8 cellular contexts compared by ENCODE assay signal in genomic region chr21:44939532-44940115, GRCh38. TPM values are rescaled to one million over a fixed set of nuclear protein-coding genes. Genes with fewer than 3 reads are reported as not detected.
DNase-seq lines count a peak whose midpoint lies in the region; ATAC-seq and TF ChIP-seq lines count a peak whose summit lies in the region.

TSS of gene SLX9 (plus strand) at chr21:44940029. CDS start at chr21:44940058, 29 bp downstream.

- H3K9me3 ChIP-seq in Loucy (ENCODE audit: insufficient read depth, low read depth, low read length) = no peaks in the 10 kb centered on the region
- H3K9me3 ChIP-seq in thoracic aorta = no peaks in the 10 kb centered on the region

- TF ChIP-seq CTCF in Loucy (conservative IDR thresholded peaks at IDR 0.05; ENCODE audit: low read length) (no peak), omental fat pad (IDR thresholded peaks at IDR 0.05) (no peak), thoracic aorta (IDR thresholded peaks at IDR 0.05) (no peak)

- peaks cover 34% of the 10 kb centered on the region for H3K4me1 ChIP-seq in Loucy (ENCODE audit: insufficient read depth, low read length, poor library complexity, severe bottlenecking)
- H3K4me1 ChIP-seq in thoracic aorta (ENCODE audit: control insufficient read depth in 1 of 2, low read depth in 2 of 2) = peaks cover 16 to 29% of the 10 kb centered on the region in 2 donors

- H3K36me3 ChIP-seq in Loucy (ENCODE audit: insufficient read depth, low read length) (peaks cover 6% of the 10 kb centered on the region; the same call in 1 of the 2 replicates), thoracic aorta (no peaks in the 10 kb centered on the region)

- H3F3A ChIP-seq in Loucy (ENCODE audit: low read depth) = no peaks in the 10 kb centered on the region

- no peaks in the 10 kb centered on the region for H3K27me3 ChIP-seq in Loucy (ENCODE audit: insufficient read depth, low read length, poor library complexity, severe bottlenecking)
- no peaks in the 10 kb centered on the region for H3K27me3 ChIP-seq in thoracic aorta (replicated peaks; ENCODE audit: insufficient read depth)

- H3K9me2 ChIP-seq in Loucy (replicated peaks; ENCODE audit: low read depth, low read length) = no peaks in the 10 kb centered on the region

- peak within 1 kb of the TSS; percentile 84 for H3K4me3 Mint-ChIP-seq in activated naive CD4-positive, alpha-beta T cell treated with anti-CD3 and anti-CD28 coated beads, Interleukin-2, amount 10 ng/mL, durations not matched to agents 7 days and 5 days

- H3K4me3 ChIP-seq in Loucy (ENCODE audit: low read length, poor library complexity, severe bottlenecking) (peak within 1 kb of the TSS; percentile 99), thoracic aorta (peak within 1 kb of the TSS; percentile 76)

- peaks cover 60% of the 10 kb centered on the region for H3K79me2 ChIP-seq in Loucy (ENCODE audit: insufficient read depth, low read length)

- H3K4me2 ChIP-seq in Loucy (ENCODE audit: low read depth, low read length, poor library complexity, severe bottlenecking) = peak within 1 kb of the TSS; percentile 97

- peak within 1 kb of the TSS; percentile 99 for H2AFZ ChIP-seq in Loucy (ENCODE audit: low read length)

- peaks cover 29% of the 10 kb centered on the region for H4K20me1 ChIP-seq in Loucy (ENCODE audit: insufficient read depth, low read length, poor library complexity, severe bottlenecking)

- CTCF ChIA-PET in activated naive CD4-positive, alpha-beta T cell treated with anti-CD3 and anti-CD28 coated beads, Interleukin-2, amount 10 ng/mL, durations not matched to agents 7 days and 5 days (lab: Charles Lee) = interaction anchor here (1.0 to 1.4 kb wide), 3 partner anchors 12 to 189 kb away, joined by 4 read pairs; no protein-coding TSS in a partner anchor

- H3K27ac ChIP-seq in thoracic aorta = no peak within 1 kb of the TSS

- no peaks in the 10 kb centered on the region for H3K9me3 Mint-ChIP-seq in activated naive CD4-positive, alpha-beta T cell treated with anti-CD3 and anti-CD28 coated beads, Interleukin-2, amount 10 ng/mL, durations not matched to agents 7 days and 5 days

- no peaks in the 10 kb centered on the region for H3K27me3 Mint-ChIP-seq in activated naive CD4-positive, alpha-beta T cell treated with anti-CD3 and anti-CD28 coated beads, Interleukin-2, amount 10 ng/mL, durations not matched to agents 7 days and 5 days

- peaks cover 45% of the 10 kb centered on the region for H3K4me1 Mint-ChIP-seq in activated naive CD4-positive, alpha-beta T cell treated with anti-CD3 and anti-CD28 coated beads, Interleukin-2, amount 10 ng/mL, durations not matched to agents 7 days and 5 days

- peak within 1 kb of the TSS; percentile 92 for H3K9ac ChIP-seq in Loucy (ENCODE audit: low read depth, low read length, poor library complexity, severe bottlenecking)

- DNase-seq in DMS53 treated with DMSO at 0.1 percent for 48 hours (lab: John Stamatoyannopoulos, UW; ENCODE audit: unreplicated experiment) (peak; percentile 48), globus pallidus (ENCODE audit: low spot score) (peak; percentile 42), omental fat pad (ENCODE audit: low spot score) (no peak), thoracic aorta (ENCODE audit: low spot score) (no peak)
- DNase-seq in activated naive CD4-positive, alpha-beta T cell treated with anti-CD3 and anti-CD28 coated beads, Interleukin-2, amount 10 ng/mL, durations not matched to agents 7 days and 5 days = peak; percentile 84

- ATAC-seq in GM21825 (IDR thresholded peaks at IDR 0.05; ENCODE audit: unreplicated experiment) (peak; percentile 71), SK-N-SH treated with all-trans-retinoic acid at 6 μM for 48 hours (peak; percentile 98), omental fat pad (ENCODE audit: low FRiP score) (peak; percentile 91), thoracic aorta (ENCODE audit: insufficient number of reproducible peaks, low FRiP score, low read depth) (peak; percentile 49)

- peak within 1 kb of the TSS; percentile 85 for H3K27ac Mint-ChIP-seq in activated naive CD4-positive, alpha-beta T cell treated with anti-CD3 and anti-CD28 coated beads, Interleukin-2, amount 10 ng/mL, durations not matched to agents 7 days and 5 days

- H3K36me3 Mint-ChIP-seq in activated naive CD4-positive, alpha-beta T cell treated with anti-CD3 and anti-CD28 coated beads, Interleukin-2, amount 10 ng/mL, durations not matched to agents 7 days and 5 days = peaks cover 15% of the 10 kb centered on the region

TF ChIP-seq in SK-N-SH treated with all-trans-retinoic acid at 6 μM for 48 hours, 23 proteins besides CTCF, POLR2A, EP300 and RAD21:
- 0 out of 2 replicates have a peak, but pooled peaks have one; percentile 34 for TF ChIP-seq TSHZ2 (CRISPR knock-in tag; IDR thresholded peaks at IDR 0.05)
- peak; percentile 44; the same call in 1 of the 2 replicates for TF ChIP-seq ZFP3 (CRISPR knock-in tag; IDR thresholded peaks at IDR 0.05)
- no peak for TF ChIP-seq ESRRG (CRISPR knock-in tag; IDR thresholded peaks at IDR 0.05)

RNA-seq across cellular contexts. Expression of gene SLX9, which starts in this region (rescaled TPM):
- total RNA-seq in omental fat pad (10 to 100 TPM; 11.9 to 26.2 (median 16.1) TPM), thoracic aorta (10 to 100 TPM in 1 of 2 donors, 1 to 10 TPM in 1; 5.9 to 10.6 TPM)

Comparison
In these comparisons a context has a peak if more than half of its experiments do, and no peak if none do; other contexts are left out.
1. DNase-seq: peak in DMS53 treated with DMSO at 0.1 percent for 48 hours (single experiment), activated naive CD4-positive, alpha-beta T cell treated with anti-CD3 and anti-CD28 coated beads, Interleukin-2, amount 10 ng/mL, durations not matched to agents 7 days and 5 days (single experiment) and globus pallidus (single experiment); none in omental fat pad (single experiment) and thoracic aorta (single experiment).
2. Peak in every context shown above with its lines, with median percentiles within 50 percentile points of each other: ATAC-seq.